8 cellular contexts compared by ENCODE assay signal in genomic region chr6:111709615-111710398, GRCh38.
DNase-seq lines count a peak whose midpoint lies in the region; ATAC-seq, FAIRE-seq and TF ChIP-seq lines count a peak whose summit lies in the region.

No MANE protein-coding gene starts in this region.

- CTCF ChIA-PET in GM12878 (lab: Yijun Ruan, JAX) = interaction anchor here (0.7 to 7.7 kb wide), 49 partner anchors 11 to 453 kb away, joined by 3 to 96 read pairs (median 5); partner anchors contain the start of genes FAM229B and TUBE1

- H3K36me3 ChIP-seq in GM12878 (ENCODE audit: control insufficient read depth in 2 of 2, insufficient read depth in 2 of 2, low read length in 1 of 2) = peaks cover 15 to 19% of the 10 kb centered on the region in 2 experiments

- H3K4me2 ChIP-seq in GM12878 (ENCODE audit: control insufficient read depth, insufficient read depth) = peak overlapping the region; percentile 28; the same call in 1 of the 2 replicates

- H3K79me2 ChIP-seq in GM12878 (ENCODE audit: control insufficient read depth, insufficient read depth, low read length) = no peaks in the 10 kb centered on the region

- H4K20me1 ChIP-seq in GM12878 (ENCODE audit: control insufficient read depth, insufficient read depth) = no peaks in the 10 kb centered on the region

- peak; percentile 68 for DNase-seq in activated CD8-positive, alpha-beta memory T cell treated with anti-CD3 and anti-CD28 coated beads for 24 hours
- DNase-seq in activated CD8-positive, alpha-beta memory T cell treated with anti-CD3 and anti-CD28 coated beads, Interleukin-2, amount 50 U/mL, for 48 hours = no peak
- peak; percentile 90 for DNase-seq in NCI-H1105 treated with DMSO at 0.1 percent for 48 hours (lab: John Stamatoyannopoulos, UW)
- DNase-seq in T-helper 1 cell = peak; percentile 36 to 70 (median 51)
- peak; percentile 33 for DNase-seq in GM12878 (ENCODE audit: low read depth, low spot score)
- peak in 35 of 51 donors; percentile 11 to 88 (median 48) for DNase-seq in hypothalamus (lab: John Stamatoyannopoulos, UW)

- H2AFZ ChIP-seq in GM12878 (ENCODE audit: control insufficient read depth, low read depth, low read length) = peak overlapping the region; percentile 49

- in situ Hi-C loops in GM12878 (cut with MboI) = loop anchor here (5.0 to 25.0 kb wide), 4 partner anchors 287 to 602 kb away; no protein-coding TSS in a partner anchor

- no peaks in the 10 kb centered on the region for H3K9me3 ChIP-seq in GM12878 (replicated peaks; ENCODE audit: control insufficient read depth, insufficient read depth, low read length)

- POLR2A ChIA-PET in GM12878 (lab: Charles Lee) = interaction anchor here (0.8 to 1.5 kb wide), 3 partner anchors 43 to 332 kb away, joined by 3 to 4 read pairs (median 3); no protein-coding TSS in a partner anchor

- no peak overlapping the region for H3K9ac ChIP-seq in GM12878 (ENCODE audit: control insufficient read depth, insufficient read depth, low read length)

- WGBS in GM12878 (ENCODE audit: insufficient coverage, insufficient replicate concordance, low lambda C conversion rate, missing lambda C conversion rate) = 18% methylated on average over 5 of the region's 5 CpGs

- TF ChIP-seq RAD21 in GM12878 (IDR thresholded peaks at IDR 0.05; ENCODE audit: insufficient read depth, low read depth, low read length) = peak; percentile 91

- no peak overlapping the region for H3K4me3 ChIP-seq in GM12878
- peak overlapping the region in 3 of 7 experiments; percentile 9 to 25 (median 17) for H3K4me3 ChIP-seq in skin epidermis

- no peak for TF ChIP-seq POLR2A in GM12878 (IDR thresholded peaks at IDR 0.05; ENCODE audit: low read depth, low read length)

- H3K27ac ChIP-seq in GM12878 (ENCODE audit: control insufficient read depth, insufficient read depth) (peak overlapping the region; percentile 13; the same call in 1 of the 2 replicates), skin epidermis (peak overlapping the region in 11 of 21 experiments; percentile 6 to 64 (median 49))

- BruUV-seq in GM12878 (replicated peaks; lab: Mats Ljungman, UMichigan) = no TSS peak

- RAD21 ChIA-PET in GM12878 (lab: Charles Lee; ENCODE audit: unreplicated experiment) = interaction anchor here (0.6 to 5.4 kb wide), 42 partner anchors 13 to 454 kb away, joined by 3 to 46 read pairs (median 4); partner anchors contain the start of genes FYN and TRAF3IP2

- intact Hi-C loops in GM12878 (cut with micrococcal nuclease; ENCODE audit: unreplicated experiment) = loop anchor here (1.0 to 5.0 kb wide), 5 partner anchors 67 to 457 kb away; no protein-coding TSS in a partner anchor

- ATAC-seq in HG02678 (IDR thresholded peaks at IDR 0.05; ENCODE audit: unreplicated experiment) (peak; percentile 89), GM12878 (peak; percentile 97)

- TF ChIP-seq CTCF in GM12878 (IDR thresholded peaks at IDR 0.05 in 2 of 3, conservative IDR thresholded peaks at IDR 0.05 in 1 of 3; ENCODE audit: control insufficient read depth in 2 of 3, extremely low read depth in 1 of 3, insufficient read depth in 1 of 3, low read depth in 3 of 3, low read length in 3 of 3) = peak; percentile 45 to 76 (median 62); a peak in 4 of 6 replicates

- SMC1A ChIA-PET in GM12878 (lab: Charles Lee; ENCODE audit: uncharacterized antibody, unreplicated experiment) = interaction anchor here (0.6 to 5.0 kb wide), 64 partner anchors 10 to 455 kb away, joined by 3 to 54 read pairs (median 4); a partner anchor contains a TSS

- no peaks in the 10 kb centered on the region for H3K27me3 ChIP-seq in GM12878 (replicated peaks in 1 of 2; ENCODE audit: control insufficient read depth in 2 of 2, insufficient read depth in 2 of 2, low read length in 1 of 2)

- FAIRE-seq in GM12878 (lab: Jason Lieb, UNC) = peak; percentile 73

- TF ChIP-seq EP300 in GM12878 (IDR thresholded peaks at IDR 0.05; ENCODE audit: borderline replicate concordance in 1 of 2, control insufficient read depth in 1 of 2, low read depth in 2 of 2, low read length in 2 of 2) = no peak

- peaks cover 5% of the 10 kb centered on the region; the same call in 1 of the 2 replicates for H3K4me1 ChIP-seq in GM12878 (ENCODE audit: control insufficient read depth, insufficient read depth, low read length)

TF ChIP-seq in GM12878, 131 proteins besides CTCF, POLR2A, EP300 and RAD21 (continues in another document):
- TF ChIP-seq SIN3A (IDR thresholded peaks at IDR 0.05; ENCODE audit: low read depth, low read length) (no peak), YBX1 (IDR thresholded peaks at IDR 0.05) (no peak), RUNX3 (IDR thresholded peaks at IDR 0.05; ENCODE audit: low read length) (no peak; the same call in 1 of the 2 replicates), RAD51 (IDR thresholded peaks at IDR 0.05) (0 out of 2 replicates have a peak, but pooled peaks have one; percentile 12), KDM1A (IDR thresholded peaks at IDR 0.05; ENCODE audit: borderline replicate concordance) (no peak), E2F4 (IDR thresholded peaks at IDR 0.05; ENCODE audit: low read depth, low read length) (no peak), YY1 (IDR thresholded peaks at IDR 0.05; ENCODE audit: low read depth, low read length) (peak; percentile 90), TCF12 (IDR thresholded peaks at IDR 0.05; ENCODE audit: low read depth, low read length) (no peak), MEF2A (IDR thresholded peaks at IDR 0.05; ENCODE audit: insufficient read depth, low read depth, low read length) (0 out of 2 replicates have a peak, but pooled peaks have one; percentile 22), CBX5 (IDR thresholded peaks at IDR 0.05; ENCODE audit: low read depth) (no peak), RB1 (IDR thresholded peaks at IDR 0.05; ENCODE audit: borderline replicate concordance) (peak; percentile 70; the same call in 1 of the 2 replicates), SP1 (IDR thresholded peaks at IDR 0.05; ENCODE audit: low read depth, low read length) (no peak), POLR2AphosphoS5 (IDR thresholded peaks at IDR 0.05; ENCODE audit: low read length) (no peak), HDAC2 (IDR thresholded peaks at IDR 0.05) (no peak), RELA (IDR thresholded peaks at IDR 0.05; ENCODE audit: borderline replicate concordance, partially characterized antibody) (no peak), MTA3 (IDR thresholded peaks at IDR 0.05; ENCODE audit: borderline replicate concordance, low read length) (no peak), EED (IDR thresholded peaks at IDR 0.05; ENCODE audit: low read depth) (no peak), CBX3 (IDR thresholded peaks at IDR 0.05; ENCODE audit: borderline replicate concordance, low read depth) (no peak), FOXM1 (IDR thresholded peaks at IDR 0.05; ENCODE audit: low read depth, low read length) (peak; percentile 70), NRF1 (conservative IDR thresholded peaks at IDR 0.05; ENCODE audit: low read depth, low read length) (no peak), CREM (IDR thresholded peaks at IDR 0.05; ENCODE audit: low read depth) (no peak), IKZF1 (conservative IDR thresholded peaks at IDR 0.05) (no peak), SMC3 (IDR thresholded peaks at IDR 0.05; ENCODE audit: borderline replicate concordance, low read length) (peak; percentile 95), HCFC1 (IDR thresholded peaks at IDR 0.05; ENCODE audit: low read length) (no peak)
- TF ChIP-seq, protein P1, sequence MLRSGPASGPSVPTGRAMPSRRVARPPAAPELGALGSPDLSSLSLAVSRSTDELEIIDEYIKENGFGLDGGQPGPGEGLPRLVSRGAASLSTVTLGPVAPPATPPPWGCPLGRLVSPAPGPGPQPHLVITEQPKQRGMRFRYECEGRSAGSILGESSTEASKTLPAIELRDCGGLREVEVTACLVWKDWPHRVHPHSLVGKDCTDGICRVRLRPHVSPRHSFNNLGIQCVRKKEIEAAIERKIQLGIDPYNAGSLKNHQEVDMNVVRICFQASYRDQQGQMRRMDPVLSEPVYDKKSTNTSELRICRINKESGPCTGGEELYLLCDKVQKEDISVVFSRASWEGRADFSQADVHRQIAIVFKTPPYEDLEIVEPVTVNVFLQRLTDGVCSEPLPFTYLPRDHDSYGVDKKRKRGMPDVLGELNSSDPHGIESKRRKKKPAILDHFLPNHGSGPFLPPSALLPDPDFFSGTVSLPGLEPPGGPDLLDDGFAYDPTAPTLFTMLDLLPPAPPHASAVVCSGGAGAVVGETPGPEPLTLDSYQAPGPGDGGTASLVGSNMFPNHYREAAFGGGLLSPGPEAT (IDR thresholded peaks at IDR 0.05; ENCODE audit: low read depth) = peak; percentile 34; the same call in 1 of the 2 replicates
- TF ChIP-seq, protein P2, sequence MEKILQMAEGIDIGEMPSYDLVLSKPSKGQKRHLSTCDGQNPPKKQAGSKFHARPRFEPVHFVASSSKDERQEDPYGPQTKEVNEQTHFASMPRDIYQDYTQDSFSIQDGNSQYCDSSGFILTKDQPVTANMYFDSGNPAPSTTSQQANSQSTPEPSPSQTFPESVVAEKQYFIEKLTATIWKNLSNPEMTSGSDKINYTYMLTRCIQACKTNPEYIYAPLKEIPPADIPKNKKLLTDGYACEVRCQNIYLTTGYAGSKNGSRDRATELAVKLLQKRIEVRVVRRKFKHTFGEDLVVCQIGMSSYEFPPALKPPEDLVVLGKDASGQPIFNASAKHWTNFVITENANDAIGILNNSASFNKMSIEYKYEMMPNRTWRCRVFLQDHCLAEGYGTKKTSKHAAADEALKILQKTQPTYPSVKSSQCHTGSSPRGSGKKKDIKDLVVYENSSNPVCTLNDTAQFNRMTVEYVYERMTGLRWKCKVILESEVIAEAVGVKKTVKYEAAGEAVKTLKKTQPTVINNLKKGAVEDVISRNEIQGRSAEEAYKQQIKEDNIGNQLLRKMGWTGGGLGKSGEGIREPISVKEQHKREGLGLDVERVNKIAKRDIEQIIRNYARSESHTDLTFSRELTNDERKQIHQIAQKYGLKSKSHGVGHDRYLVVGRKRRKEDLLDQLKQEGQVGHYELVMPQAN (conservative IDR thresholded peaks at IDR 0.05) = no peak
